Comparison of ENCODE assay signal across 12 cellular contexts in genomic region chr18:10406172-10406663, GRCh38. TPM values are rescaled to one million over a fixed set of nuclear protein-coding genes. Genes with fewer than 3 reads are reported as not detected.
A peak's percentile ranks its signal among the peaks of the same experiment; 100 is the strongest.
DNase-seq lines count a peak whose midpoint lies in the region; ATAC-seq and TF ChIP-seq lines count a peak whose summit lies in the region.
"Had no signal": no experiment of that assay in that cellular context is flagged by ENCODE, and none has a peak within 500 bp of the region (broad histone marks: within the 10 kb centered on the region; RNA-seq: fewer than 3 reads in every experiment).

No MANE protein-coding gene starts in this region.

- H3K4me1 ChIP-seq in right atrium auricular region (peaks cover 0 to 18% of the 10 kb centered on the region in 2 donors), heart left ventricle (peaks cover 0 to 24% (median 7%) of the 10 kb centered on the region in 12 donors), suprapubic skin (peaks cover 38% of the 10 kb centered on the region)

- H3K27me3 ChIP-seq in right atrium auricular region, result no peaks in the 10 kb centered on the region
- no peaks in the 10 kb centered on the region for H3K27me3 ChIP-seq in heart left ventricle
- H3K27me3 ChIP-seq in suprapubic skin, result no peaks in the 10 kb centered on the region
- H3K27me3 ChIP-seq in MG63, result no peaks in the 10 kb centered on the region
- H3K27me3 ChIP-seq: ovary had no signal

- TF ChIP-seq CTCF in right atrium auricular region (IDR thresholded peaks at IDR 0.05) (no peak), heart left ventricle (IDR thresholded peaks at IDR 0.05) (no peak), suprapubic skin (IDR thresholded peaks at IDR 0.05) (no peak)

- TF ChIP-seq POLR2A in heart left ventricle (IDR thresholded peaks at IDR 0.05) (no peak), suprapubic skin (IDR thresholded peaks at IDR 0.05) (no peak)

- no peak overlapping the region for H3K27ac ChIP-seq in right atrium auricular region
- no peak overlapping the region for H3K27ac ChIP-seq in heart left ventricle
- H3K27ac ChIP-seq in suprapubic skin, result peak overlapping the region; percentile 66
- H3K27ac ChIP-seq in caudate nucleus (ENCODE audit: low read depth, low read length), result no peak overlapping the region
- H3K27ac ChIP-seq: dorsolateral prefrontal cortex, ovary had no signal

- WGBS in heart left ventricle, 4 donors, result 16 to 38% (median 27%) methylated on average over 11 to 12 of the region's 12 CpGs
- WGBS in suprapubic skin, result 56% methylated on average over 7 of the region's 12 CpGs

- DNase-seq in Right ventricle myocardium superior, result no peak
- no peak for DNase-seq in right atrium auricular region (ENCODE audit: low spot score)
- DNase-seq in NCI-H748 (lab: John Stamatoyannopoulos, UW; ENCODE audit: unreplicated experiment), result peak; percentile 99
- DNase-seq in heart left ventricle, result peak in 2 of 5 donors; percentile 34 to 43
- DNase-seq in suprapubic skin (ENCODE audit: low spot score in 2 of 2), result no peak
- DNase-seq in MG63, result no peak
- no peak for DNase-seq in caudate nucleus (lab: John Stamatoyannopoulos, UW)
- DNase-seq: activated CD8-positive, alpha-beta T cell treated with anti-CD3 and anti-CD28 coated beads for 36 hours; dorsolateral prefrontal cortex; ovary; substantia nigra had no signal

- no peaks in the 10 kb centered on the region for H3K36me3 ChIP-seq in right atrium auricular region
- no peaks in the 10 kb centered on the region for H3K36me3 ChIP-seq in heart left ventricle
- H3K36me3 ChIP-seq in suprapubic skin, result no peaks in the 10 kb centered on the region
- H3K36me3 ChIP-seq in MG63, result no peaks in the 10 kb centered on the region
- H3K36me3 ChIP-seq: ovary had no signal

- TF ChIP-seq EP300 in suprapubic skin (IDR thresholded peaks at IDR 0.05), result no peak

- intact Hi-C loops in Right ventricle myocardium superior (cut with DNase I) (no loop called here), heart left ventricle (cut with DNase I) (no loop called here)

- no peaks in the 10 kb centered on the region for H3K9me3 ChIP-seq in right atrium auricular region
- no peaks in the 10 kb centered on the region for H3K9me3 ChIP-seq in heart left ventricle
- H3K9me3 ChIP-seq in suprapubic skin, result no peaks in the 10 kb centered on the region
- no peaks in the 10 kb centered on the region for H3K9me3 ChIP-seq in MG63
- H3K9me3 ChIP-seq: ovary had no signal

- H3K4me3 ChIP-seq in right atrium auricular region (no peak overlapping the region), heart left ventricle (no peak overlapping the region), suprapubic skin (peak overlapping the region; percentile 25), MG63 (no peak overlapping the region)
- H3K4me3 ChIP-seq: dorsolateral prefrontal cortex, ovary had no signal

- ATAC-seq in Right ventricle myocardium superior (ENCODE audit: poor library complexity), result peak; percentile 48
- ATAC-seq in heart left ventricle, result peak; percentile 9 to 51 (median 42)
- ATAC-seq in GM21447 (IDR thresholded peaks at IDR 0.05; ENCODE audit: unreplicated experiment), result no peak
- ATAC-seq: activated CD8-positive, alpha-beta T cell treated with anti-CD3 and anti-CD28 coated beads for 36 hours had no signal

RNA-seq across cellular contexts. Expression of gene APCDD1, which starts 48.2 kb away (rescaled TPM):
- total RNA-seq in Right ventricle myocardium superior (27.0 TPM), right atrium auricular region (10 to 100 TPM; 53.3 to 73.2 TPM), heart left ventricle (10 to 100 TPM in 7 of 9 donors, 1 to 10 TPM in 2; 7.5 to 65.4 (median 15.7) TPM), suprapubic skin (100 to 1,000 TPM; 110 to 308 (median 140) TPM)
- 10 to 100 TPM; 10.4 to 23.6 TPM for polyA plus RNA-seq in heart left ventricle
- total RNA-seq in MG63 (2014; rRNA removed; shearing (Covaris generic); ENCODE audit: low replicate concordance), result 2.4 and 11.8 TPM in 2 replicates
- total RNA-seq: activated CD8-positive, alpha-beta T cell treated with anti-CD3 and anti-CD28 coated beads for 36 hours had no signal
